ENCODE assay signal across 2 cellular contexts in genomic region chr6:76262240-76262639, GRCh38.
TF ChIP-seq lines count a peak whose summit lies in the region.

No MANE protein-coding gene starts in this region.

TF ChIP-seq in A549, 52 proteins besides CTCF, POLR2A, EP300 and RAD21 (continued from another document):
- no peak for TF ChIP-seq HES2 (IDR thresholded peaks at IDR 0.05)

TF ChIP-seq in K562, 482 proteins besides CTCF, POLR2A, EP300 and RAD21:
- TF ChIP-seq ZNF395 (CRISPR knock-in tag; IDR thresholded peaks at IDR 0.05) (no peak), ZFP36 (IDR thresholded peaks at IDR 0.05; ENCODE audit: low read depth, low read length, partially characterized antibody) (peak; percentile 41)
TF ChIP-seq in K562: peak in this region for 1.
